Comparison of ENCODE assay signal across 4 cellular contexts in the genomic region with DNA sequence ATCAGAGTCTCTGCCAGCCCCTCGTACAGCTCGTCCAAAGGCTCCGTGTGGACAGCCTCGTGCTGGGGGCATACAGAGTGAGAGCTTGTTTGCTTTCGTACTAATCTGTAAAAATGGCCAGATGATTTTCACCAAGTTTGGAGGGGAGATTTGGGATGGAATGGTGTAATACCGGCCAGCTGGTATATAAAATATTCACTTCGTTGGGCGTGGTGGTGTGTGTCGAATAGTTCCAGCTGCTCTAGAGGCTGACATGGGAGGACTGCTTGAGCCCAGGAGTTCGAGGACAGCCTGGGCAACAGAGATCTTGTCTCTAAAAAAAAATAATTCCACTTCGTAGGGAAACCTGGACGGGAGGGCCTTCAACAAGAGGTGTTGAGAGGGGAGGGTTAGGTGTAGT. TPM values are rescaled to one million over a fixed set of nuclear protein-coding genes. Genes with fewer than 3 reads are reported as not detected.
"Had no signal": no experiment of that assay in that cellular context is flagged by ENCODE, and none has a peak within 500 bp of the region (broad histone marks: within the 10 kb centered on the region; RNA-seq: fewer than 3 reads in every experiment).

No MANE protein-coding gene starts in this region.

RNA-seq across cellular contexts. Expression of a gene that starts 9.6 kb away (rescaled TPM):
- total RNA-seq: HT-29, Right ventricle myocardium superior, SJSA1 had no signal
- polyA plus RNA-seq: SK-N-SH had no signal
